Comparison of ENCODE assay signal across 10 cellular contexts in the genomic region with DNA sequence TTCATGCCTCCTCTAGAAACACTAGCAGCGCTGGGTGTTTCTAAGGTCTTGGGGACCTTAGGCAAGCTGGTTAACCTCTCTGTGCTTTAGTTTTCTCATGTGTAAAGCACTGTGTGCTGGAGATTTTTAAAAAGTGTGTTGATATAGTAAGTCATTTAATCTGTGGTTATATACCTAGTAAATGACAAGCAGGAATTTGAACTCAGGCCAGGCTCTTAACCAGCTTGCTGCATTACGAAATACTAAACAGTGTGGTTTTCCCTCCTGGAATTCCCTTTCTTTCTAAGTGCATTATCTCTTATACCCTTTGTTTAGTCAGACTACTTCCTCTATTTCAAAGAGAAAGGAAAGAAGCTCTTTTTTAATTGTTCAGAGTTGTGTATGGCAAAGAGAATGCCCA. TPM values are rescaled to one million over a fixed set of nuclear protein-coding genes. Genes with fewer than 3 reads are reported as not detected.
DNase-seq lines count a peak whose midpoint lies in the region; ATAC-seq, FAIRE-seq and TF ChIP-seq lines count a peak whose summit lies in the region.
"Had no signal": no experiment of that assay in that cellular context is flagged by ENCODE, and none has a peak within 500 bp of the region (broad histone marks: within the 10 kb centered on the region; RNA-seq: fewer than 3 reads in every experiment).

No MANE protein-coding gene starts in this region.

- peak; percentile 18 for DNase-seq in AG08395 (ENCODE audit: low spot score)
- DNase-seq in LHCN-M2 (ENCODE audit: low read depth): peak; percentile 18
- peak; percentile 85 for DNase-seq in bronchial epithelial cell (ENCODE audit: low read depth)
- no peak for DNase-seq in lower lobe of right lung
- DNase-seq in Right ventricle myocardium superior: no peak
- no peak for DNase-seq in AML-193 (lab: John Stamatoyannopoulos, UW)
- DNase-seq in NCI-H1092 (lab: John Stamatoyannopoulos, UW): no peak
- DNase-seq: Caco-2, esophagus squamous epithelium had no signal

- no peak overlapping the region for H3K27ac ChIP-seq in lower lobe of right lung
- H3K27ac ChIP-seq: esophagus squamous epithelium had no signal

- intact Hi-C loops in lower lobe of right lung (cut with DNase I) (no loop called here), Right ventricle myocardium superior (cut with DNase I) (no loop called here)

- peaks cover 48% of the 10 kb centered on the region for H3K4me1 ChIP-seq in lower lobe of right lung
- H3K4me1 ChIP-seq: Caco-2 had no signal

- no peaks in the 10 kb centered on the region for H3K36me3 ChIP-seq in bronchial epithelial cell (ENCODE audit: control insufficient read depth, insufficient read depth, low read length)
- no peaks in the 10 kb centered on the region for H3K36me3 ChIP-seq in lower lobe of right lung
- H3K36me3 ChIP-seq: esophagus squamous epithelium had no signal

- H3K4me3 ChIP-seq in bronchial epithelial cell (ENCODE audit: low read depth, low read length): no peak overlapping the region
- no peak overlapping the region for H3K4me3 ChIP-seq in lower lobe of right lung
- H3K4me3 ChIP-seq: esophagus squamous epithelium had no signal

- H3K27me3 ChIP-seq in bronchial epithelial cell (ENCODE audit: control insufficient read depth, insufficient read depth, low read length) (no peaks in the 10 kb centered on the region), lower lobe of right lung (ENCODE audit: low read depth) (no peaks in the 10 kb centered on the region)
- H3K27me3 ChIP-seq: esophagus squamous epithelium had no signal

- TF ChIP-seq CTCF in bronchial epithelial cell (IDR thresholded peaks at IDR 0.05; ENCODE audit: insufficient read depth, low read length, severe bottlenecking) (no peak), lower lobe of right lung (IDR thresholded peaks at IDR 0.05) (no peak)

- FAIRE-seq in bronchial epithelial cell (lab: Jason Lieb, UNC): no peak

- no peaks in the 10 kb centered on the region for H3K9me3 ChIP-seq in lower lobe of right lung
- H3K9me3 ChIP-seq: Caco-2, esophagus squamous epithelium had no signal

- ATAC-seq in lower lobe of right lung: peak; percentile 57 to 79
- ATAC-seq in Right ventricle myocardium superior (ENCODE audit: poor library complexity): no peak
- ATAC-seq in HG02571 (IDR thresholded peaks at IDR 0.05; ENCODE audit: unreplicated experiment): no peak

RNA-seq across cellular contexts. Expression of a gene that starts 26.5 kb away (rescaled TPM):
- total RNA-seq in LHCN-M2 (2014; rRNA removed): 1.1 and 2.3 TPM in 2 replicates
- 1.2 TPM for polyA plus RNA-seq in LHCN-M2 (2012)
- total RNA-seq in bronchial epithelial cell: 10.5 and 13.4 TPM in 2 replicates
- 37.8 TPM for total RNA-seq in lower lobe of right lung
- 11.1 TPM for total RNA-seq in Right ventricle myocardium superior

Comparison
In these comparisons a context has a peak if more than half of its experiments do, and no peak if none do; other contexts are left out.
1. DNase-seq: peak in AG08395 (single experiment), LHCN-M2 (single experiment) and bronchial epithelial cell (single experiment); none in lower lobe of right lung (single experiment), Right ventricle myocardium superior (single experiment), AML-193 (0 of 2) and NCI-H1092 (single experiment).
2. ATAC-seq: peak in lower lobe of right lung (2 of 2); none in Right ventricle myocardium superior (single experiment) and HG02571 (single experiment).